In the genomic region with DNA sequence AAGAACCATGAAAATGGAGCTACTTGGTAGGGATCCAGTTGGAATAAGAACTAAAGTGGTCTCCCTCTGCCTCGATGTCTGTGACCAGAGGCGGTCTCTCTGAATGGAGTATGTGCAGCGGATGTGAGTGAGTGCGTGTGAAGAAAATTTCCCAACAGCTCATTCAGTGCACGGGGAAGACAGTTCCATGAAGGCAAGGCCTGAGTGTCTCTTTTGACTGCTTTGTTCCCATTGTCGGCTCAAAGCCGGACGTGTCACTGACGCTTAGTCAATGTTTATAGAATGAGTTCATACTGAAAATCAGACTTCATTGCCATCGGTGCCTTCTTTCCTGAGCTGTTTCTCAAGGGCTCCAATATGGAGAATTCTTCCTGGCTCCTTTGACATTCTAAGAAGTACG, we compare ENCODE assay signal across 1 cellular context.
TF ChIP-seq lines count a peak whose summit lies in the region.

No MANE protein-coding gene starts in this region.

TF ChIP-seq in HepG2, 621 proteins besides CTCF, POLR2A, EP300 and RAD21 (continued from another document):
- TF ChIP-seq, protein P1, sequence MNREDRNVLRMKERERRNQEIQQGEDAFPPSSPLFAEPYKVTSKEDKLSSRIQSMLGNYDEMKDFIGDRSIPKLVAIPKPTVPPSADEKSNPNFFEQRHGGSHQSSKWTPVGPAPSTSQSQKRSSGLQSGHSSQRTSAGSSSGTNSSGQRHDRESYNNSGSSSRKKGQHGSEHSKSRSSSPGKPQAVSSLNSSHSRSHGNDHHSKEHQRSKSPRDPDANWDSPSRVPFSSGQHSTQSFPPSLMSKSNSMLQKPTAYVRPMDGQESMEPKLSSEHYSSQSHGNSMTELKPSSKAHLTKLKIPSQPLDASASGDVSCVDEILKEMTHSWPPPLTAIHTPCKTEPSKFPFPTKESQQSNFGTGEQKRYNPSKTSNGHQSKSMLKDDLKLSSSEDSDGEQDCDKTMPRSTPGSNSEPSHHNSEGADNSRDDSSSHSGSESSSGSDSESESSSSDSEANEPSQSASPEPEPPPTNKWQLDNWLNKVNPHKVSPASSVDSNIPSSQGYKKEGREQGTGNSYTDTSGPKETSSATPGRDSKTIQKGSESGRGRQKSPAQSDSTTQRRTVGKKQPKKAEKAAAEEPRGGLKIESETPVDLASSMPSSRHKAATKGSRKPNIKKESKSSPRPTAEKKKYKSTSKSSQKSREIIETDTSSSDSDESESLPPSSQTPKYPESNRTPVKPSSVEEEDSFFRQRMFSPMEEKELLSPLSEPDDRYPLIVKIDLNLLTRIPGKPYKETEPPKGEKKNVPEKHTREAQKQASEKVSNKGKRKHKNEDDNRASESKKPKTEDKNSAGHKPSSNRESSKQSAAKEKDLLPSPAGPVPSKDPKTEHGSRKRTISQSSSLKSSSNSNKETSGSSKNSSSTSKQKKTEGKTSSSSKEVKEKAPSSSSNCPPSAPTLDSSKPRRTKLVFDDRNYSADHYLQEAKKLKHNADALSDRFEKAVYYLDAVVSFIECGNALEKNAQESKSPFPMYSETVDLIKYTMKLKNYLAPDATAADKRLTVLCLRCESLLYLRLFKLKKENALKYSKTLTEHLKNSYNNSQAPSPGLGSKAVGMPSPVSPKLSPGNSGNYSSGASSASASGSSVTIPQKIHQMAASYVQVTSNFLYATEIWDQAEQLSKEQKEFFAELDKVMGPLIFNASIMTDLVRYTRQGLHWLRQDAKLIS (CRISPR knock-in tag; IDR thresholded peaks at IDR 0.05), result no peak
- TF ChIP-seq, protein P2, sequence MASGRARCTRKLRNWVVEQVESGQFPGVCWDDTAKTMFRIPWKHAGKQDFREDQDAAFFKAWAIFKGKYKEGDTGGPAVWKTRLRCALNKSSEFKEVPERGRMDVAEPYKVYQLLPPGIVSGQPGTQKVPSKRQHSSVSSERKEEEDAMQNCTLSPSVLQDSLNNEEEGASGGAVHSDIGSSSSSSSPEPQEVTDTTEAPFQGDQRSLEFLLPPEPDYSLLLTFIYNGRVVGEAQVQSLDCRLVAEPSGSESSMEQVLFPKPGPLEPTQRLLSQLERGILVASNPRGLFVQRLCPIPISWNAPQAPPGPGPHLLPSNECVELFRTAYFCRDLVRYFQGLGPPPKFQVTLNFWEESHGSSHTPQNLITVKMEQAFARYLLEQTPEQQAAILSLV (CRISPR knock-in tag; IDR thresholded peaks at IDR 0.05; ENCODE audit: borderline replicate concordance), result no peak
- TF ChIP-seq, protein P3, sequence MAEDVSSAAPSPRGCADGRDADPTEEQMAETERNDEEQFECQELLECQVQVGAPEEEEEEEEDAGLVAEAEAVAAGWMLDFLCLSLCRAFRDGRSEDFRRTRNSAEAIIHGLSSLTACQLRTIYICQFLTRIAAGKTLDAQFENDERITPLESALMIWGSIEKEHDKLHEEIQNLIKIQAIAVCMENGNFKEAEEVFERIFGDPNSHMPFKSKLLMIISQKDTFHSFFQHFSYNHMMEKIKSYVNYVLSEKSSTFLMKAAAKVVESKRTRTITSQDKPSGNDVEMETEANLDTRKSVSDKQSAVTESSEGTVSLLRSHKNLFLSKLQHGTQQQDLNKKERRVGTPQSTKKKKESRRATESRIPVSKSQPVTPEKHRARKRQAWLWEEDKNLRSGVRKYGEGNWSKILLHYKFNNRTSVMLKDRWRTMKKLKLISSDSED (CRISPR knock-in tag; IDR thresholded peaks at IDR 0.05), result no peak
- TF ChIP-seq STAG1 (CRISPR knock-in tag; IDR thresholded peaks at IDR 0.05), result no peak
- TF ChIP-seq, protein P4, sequence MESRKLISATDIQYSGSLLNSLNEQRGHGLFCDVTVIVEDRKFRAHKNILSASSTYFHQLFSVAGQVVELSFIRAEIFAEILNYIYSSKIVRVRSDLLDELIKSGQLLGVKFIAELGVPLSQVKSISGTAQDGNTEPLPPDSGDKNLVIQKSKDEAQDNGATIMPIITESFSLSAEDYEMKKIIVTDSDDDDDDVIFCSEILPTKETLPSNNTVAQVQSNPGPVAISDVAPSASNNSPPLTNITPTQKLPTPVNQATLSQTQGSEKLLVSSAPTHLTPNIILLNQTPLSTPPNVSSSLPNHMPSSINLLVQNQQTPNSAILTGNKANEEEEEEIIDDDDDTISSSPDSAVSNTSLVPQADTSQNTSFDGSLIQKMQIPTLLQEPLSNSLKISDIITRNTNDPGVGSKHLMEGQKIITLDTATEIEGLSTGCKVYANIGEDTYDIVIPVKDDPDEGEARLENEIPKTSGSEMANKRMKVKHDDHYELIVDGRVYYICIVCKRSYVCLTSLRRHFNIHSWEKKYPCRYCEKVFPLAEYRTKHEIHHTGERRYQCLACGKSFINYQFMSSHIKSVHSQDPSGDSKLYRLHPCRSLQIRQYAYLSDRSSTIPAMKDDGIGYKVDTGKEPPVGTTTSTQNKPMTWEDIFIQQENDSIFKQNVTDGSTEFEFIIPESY (CRISPR knock-in tag; IDR thresholded peaks at IDR 0.05), result peak; percentile 81
- no peak for TF ChIP-seq ZNF510 (CRISPR knock-in tag; IDR thresholded peaks at IDR 0.05; ENCODE audit: low read depth)
- TF ChIP-seq SAP130 (CRISPR knock-in tag; IDR thresholded peaks at IDR 0.05; ENCODE audit: low read depth), result 0 out of 2 replicates have a peak, but pooled peaks have one; percentile 15
- no peak for TF ChIP-seq ZNF562 (CRISPR knock-in tag; IDR thresholded peaks at IDR 0.05; ENCODE audit: borderline replicate concordance)
- TF ChIP-seq NFKBIZ (CRISPR knock-in tag; IDR thresholded peaks at IDR 0.05), result no peak
- peak; percentile 29; the same call in 1 of the 2 replicates for TF ChIP-seq TCF7 (IDR thresholded peaks at IDR 0.05; ENCODE audit: low read depth)
